ENCODE assay signal across 1 cellular context in genomic region chr4:70768301-70768948, GRCh38.
TF ChIP-seq lines count a peak whose summit lies in the region.

No MANE protein-coding gene starts in this region.

TF ChIP-seq in SK-N-SH treated with all-trans-retinoic acid at 6 μM for 48 hours, 23 proteins besides CTCF, POLR2A, EP300 and RAD21 (continued from another document):
- TF ChIP-seq, protein P1, sequence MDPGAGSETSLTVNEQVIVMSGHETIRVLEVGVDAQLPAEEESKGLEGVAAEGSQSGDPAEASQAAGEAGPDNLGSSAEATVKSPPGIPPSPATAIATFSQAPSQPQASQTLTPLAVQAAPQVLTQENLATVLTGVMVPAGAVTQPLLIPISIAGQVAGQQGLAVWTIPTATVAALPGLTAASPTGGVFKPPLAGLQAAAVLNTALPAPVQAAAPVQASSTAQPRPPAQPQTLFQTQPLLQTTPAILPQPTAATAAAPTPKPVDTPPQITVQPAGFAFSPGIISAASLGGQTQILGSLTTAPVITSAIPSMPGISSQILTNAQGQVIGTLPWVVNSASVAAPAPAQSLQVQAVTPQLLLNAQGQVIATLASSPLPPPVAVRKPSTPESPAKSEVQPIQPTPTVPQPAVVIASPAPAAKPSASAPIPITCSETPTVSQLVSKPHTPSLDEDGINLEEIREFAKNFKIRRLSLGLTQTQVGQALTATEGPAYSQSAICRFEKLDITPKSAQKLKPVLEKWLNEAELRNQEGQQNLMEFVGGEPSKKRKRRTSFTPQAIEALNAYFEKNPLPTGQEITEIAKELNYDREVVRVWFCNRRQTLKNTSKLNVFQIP (CRISPR knock-in tag; IDR thresholded peaks at IDR 0.05; ENCODE audit: borderline replicate concordance, low read depth), result no peak
- TF ChIP-seq PATZ1 (CRISPR knock-in tag; IDR thresholded peaks at IDR 0.05; ENCODE audit: borderline replicate concordance) (no peak), ZFP3 (CRISPR knock-in tag; IDR thresholded peaks at IDR 0.05) (no peak)
